In genomic region chr9:84670106-84670800, GRCh38 we compare ENCODE assay signal across 9 cellular contexts. TPM values are rescaled to one million over a fixed set of nuclear protein-coding genes. Genes with fewer than 3 reads are reported as not detected.
DNase-seq lines count a peak whose midpoint lies in the region; ATAC-seq and TF ChIP-seq lines count a peak whose summit lies in the region.
"Had no signal": no experiment of that assay in that cellular context is flagged by ENCODE, and none has a peak within 500 bp of the region (broad histone marks: within the 10 kb centered on the region; RNA-seq: fewer than 3 reads in every experiment).

No MANE protein-coding gene starts in this region.

- peaks cover 61% of the 10 kb centered on the region for H3K27me3 Mint-ChIP-seq in activated T-cell treated with anti-CD3 and anti-CD28 coated beads, Interleukin-2, amount 50 U/mL, for 72 hours (ENCODE audit: low read depth)

- no peaks in the 10 kb centered on the region for H3K9me3 Mint-ChIP-seq in activated T-cell treated with anti-CD3 and anti-CD28 coated beads, Interleukin-2, amount 50 U/mL, for 72 hours

- no peak for TF ChIP-seq EP300 in transverse colon (IDR thresholded peaks at IDR 0.05; ENCODE audit: low read depth)

- WGBS in transverse colon (ENCODE audit: low coverage in 1 of 2), 2 donors = 4% methylated on average over 37 of the region's 58 CpGs; no CpG with 5 or more reads in 1 of the 2 donors

- H3K36me3 ChIP-seq in lower lobe of right lung (no peaks in the 10 kb centered on the region), transverse colon (no peaks in the 10 kb centered on the region)

- no peaks in the 10 kb centered on the region for H3K9me3 ChIP-seq in lower lobe of right lung
- H3K9me3 ChIP-seq in transverse colon = no peaks in the 10 kb centered on the region

- peak overlapping the region; percentile 49 for H3K27ac ChIP-seq in lower lobe of right lung
- peak overlapping the region in 1 of 4 donors; percentile 17 for H3K27ac ChIP-seq in transverse colon
- H3K27ac ChIP-seq: HL-60 had no signal

- H3K36me3 Mint-ChIP-seq in activated T-cell treated with anti-CD3 and anti-CD28 coated beads, Interleukin-2, amount 50 U/mL, for 72 hours (ENCODE audit: insufficient read depth in 2 of 2) = no peaks in the 10 kb centered on the region

- TF ChIP-seq POLR2A in transverse colon (IDR thresholded peaks at IDR 0.05) = no peak

- H3K4me3 ChIP-seq in lower lobe of right lung (peak overlapping the region; percentile 57), transverse colon (peak overlapping the region in 3 of 4 donors; percentile 0 to 53 (median 31))

- H3K27me3 ChIP-seq in lower lobe of right lung (ENCODE audit: low read depth) (peaks cover 52% of the 10 kb centered on the region), transverse colon (peaks cover 63% of the 10 kb centered on the region)

- peaks cover 12% of the 10 kb centered on the region for H3K4me1 Mint-ChIP-seq in activated T-cell treated with anti-CD3 and anti-CD28 coated beads, Interleukin-2, amount 50 U/mL, for 72 hours (ENCODE audit: low read depth)

- DNase-seq in activated T-cell treated with anti-CD3 and anti-CD28 coated beads, Interleukin-2, amount 50 U/mL, for 72 hours = peak in 1 of 2 donors; percentile 1
- no peak for DNase-seq in activated T-cell treated with anti-CD3 and anti-CD28 coated beads, Interleukin-2, amount 50 U/mL, for 1 hour
- DNase-seq in dermis blood vessel endothelial cell (peak; percentile 3), lower lobe of right lung (no peak), transverse colon (no peak)
- DNase-seq in activated CD8-positive, alpha-beta memory T cell treated with anti-CD3 and anti-CD28 coated beads, Interleukin-2, amount 50 U/mL, for 48 hours = no peak
- DNase-seq in stimulated activated naive CD4-positive, alpha-beta T cell treated with Interleukin-2 at 50 U/mL for 16 hours (lab: John Stamatoyannopoulos, UW) = no peak

- H3K4me3 Mint-ChIP-seq in activated T-cell treated with anti-CD3 and anti-CD28 coated beads, Interleukin-2, amount 50 U/mL, for 72 hours = peak overlapping the region; percentile 22 to 58

- no peak for ATAC-seq in activated T-cell treated with anti-CD3 and anti-CD28 coated beads, Interleukin-2, amount 50 U/mL, for 72 hours (replicated peaks in 1 of 2)
- ATAC-seq in lower lobe of right lung (peak; percentile 15 to 24), HG03571 (IDR thresholded peaks at IDR 0.05; ENCODE audit: unreplicated experiment) (no peak)

- in situ Hi-C loops in transverse colon (cut with MboI; ENCODE audit: low pct_ligation_motif_present in 1 of 4, low pct_unique_long_range_greater_than_20kb in 1 of 4, low sequenced_read_pairs in 3 of 4) = loop anchor here in 1 of 4 donors (25.0 kb wide), 1 partner anchor 592 kb away; no protein-coding TSS in a partner anchor

- H3K27ac Mint-ChIP-seq in activated T-cell treated with anti-CD3 and anti-CD28 coated beads, Interleukin-2, amount 50 U/mL, for 72 hours = no peak overlapping the region

- TF ChIP-seq CTCF in lower lobe of right lung (IDR thresholded peaks at IDR 0.05) (no peak), transverse colon (IDR thresholded peaks at IDR 0.05) (no peak)

- intact Hi-C loops in lower lobe of right lung (cut with DNase I) = no loop called here
- intact Hi-C loops in transverse colon (cut with DNase I; ENCODE audit: low total_unique reads) = no loop called here

- H3K4me1 ChIP-seq in lower lobe of right lung (peaks cover 29% of the 10 kb centered on the region), transverse colon (peaks cover 11 to 31% (median 20%) of the 10 kb centered on the region in 4 donors)

RNA-seq across cellular contexts. Expression of gene NTRK2, which starts 0.7 kb away (rescaled TPM):
- total RNA-seq in activated T-cell treated with anti-CD3 and anti-CD28 coated beads, Interleukin-2, amount 50 U/mL, for 72 hours = 1 to 10 TPM in 1 of 2 donors, under 1 TPM in 1; 0.41 to 3.3 TPM
- under 0.01 and 0.05 TPM in 2 replicates for total RNA-seq in dermis blood vessel endothelial cell
- 7.7 TPM for total RNA-seq in lower lobe of right lung
- 10 to 100 TPM in 1 of 4 donors, 1 to 10 TPM in 3; 2.2 to 10.1 (median 6.4) TPM for total RNA-seq in transverse colon

Comparison
In these comparisons a context has a peak if more than half of its experiments do, and no peak if none do; other contexts are left out.
1. ATAC-seq: peak in lower lobe of right lung (2 of 2); none in activated T-cell treated with anti-CD3 and anti-CD28 coated beads, Interleukin-2, amount 50 U/mL, for 72 hours (0 of 2) and HG03571 (single experiment).